In the genomic region with DNA sequence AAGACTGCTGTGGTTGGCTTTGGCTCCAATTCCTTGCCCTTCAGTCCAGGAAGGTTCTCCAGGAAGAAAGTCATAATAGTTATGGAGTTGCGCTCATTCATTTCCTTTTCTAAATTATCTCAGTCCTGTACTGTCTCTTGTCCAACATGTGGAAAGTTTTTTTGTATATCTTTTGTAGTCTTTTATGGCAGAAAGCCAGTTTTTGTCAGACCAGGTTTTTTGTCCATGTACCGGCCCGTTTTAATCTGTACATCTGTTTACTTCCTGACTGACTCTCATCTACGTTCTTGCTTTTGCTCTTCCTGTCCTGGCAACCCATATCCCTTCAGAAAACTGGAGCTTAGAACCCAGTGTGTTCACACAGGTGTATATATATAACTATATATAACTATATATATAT, we compare ENCODE assay signal across 7 cellular contexts.
A peak's percentile ranks its signal among the peaks of the same experiment; 100 is the strongest.
DNase-seq lines count a peak whose midpoint lies in the region; ATAC-seq, FAIRE-seq and TF ChIP-seq lines count a peak whose summit lies in the region.
"Not testable (repeated sequence)": the region's sequence is repeated elsewhere in the genome, so short reads cannot be mapped to it uniquely, and the experiment has no call there.

No MANE protein-coding gene starts in this region.

- FAIRE-seq in K562 (lab: Jason Lieb, UNC); endothelial cell of umbilical vein (lab: Jason Lieb, UNC): not testable (repeated sequence)

- H3K4me1 ChIP-seq in K562 (replicated peaks in 1 of 2; ENCODE audit: control insufficient read depth in 2 of 2, insufficient read depth in 2 of 2, low read length in 2 of 2); endothelial cell of umbilical vein (ENCODE audit: control insufficient read depth, extremely low read depth, insufficient read depth, low read length); right lobe of liver: not testable (repeated sequence)

- not testable (repeated sequence) for BruUV-seq in K562 (replicated peaks; lab: Mats Ljungman, UMichigan); endothelial cell of umbilical vein (replicated peaks; lab: Mats Ljungman, UMichigan)

- H3K36me3 ChIP-seq in K562 (ENCODE audit: control insufficient read depth, insufficient read depth, low read length); endothelial cell of umbilical vein (ENCODE audit: control insufficient read depth in 2 of 2, extremely low read depth in 1 of 2, insufficient read depth in 2 of 2, low read length in 2 of 2): not testable (repeated sequence)
- H3K36me3 ChIP-seq in right lobe of liver, result peaks cover 0 to 60% (median 13%) of the 10 kb centered on the region in 4 donors

- not testable (repeated sequence) for H3K9me3 Mint-ChIP-seq in T-helper 1 cell treated with Interleukin-12 subunit alpha and Interleukin-12 subunit beta and Interleukin-4 antibody, amounts not matched to agents 30 μg/mL and 1 μg/mL, for 36 hours; activated CD4-positive, alpha-beta T cell treated with anti-CD3 and anti-CD28 coated beads, Interleukin-2, amount 10 ng/mL, durations not matched to agents 24 days and 14 days; stimulated activated effector memory CD8-positive, alpha-beta T cell treated with anti-CD3 and anti-CD28 coated beads, Interleukin-12 subunit alpha, Interleukin-12 subunit beta, amount 100 ng/mL, for 72 hours
- peaks cover 11% of the 10 kb centered on the region for H3K9me3 Mint-ChIP-seq in activated T-helper 1 cell treated with anti-CD3 and anti-CD28 coated beads, Interleukin-12 subunit alpha, Interleukin-12 subunit beta, Interleukin-2, Interleukin-4 antibody, amounts not matched to agents 30 ng/mL and 10 ng/mL and 1 ng/mL, durations not matched to agents 14 hours and 24 hours and 36 hours

- H4K20me1 ChIP-seq in K562 (replicated peaks; ENCODE audit: control insufficient read depth, insufficient read depth, low read length); endothelial cell of umbilical vein (replicated peaks; ENCODE audit: control insufficient read depth, extremely low read depth, insufficient read depth, low read length): not testable (repeated sequence)

- H3K9me3 ChIP-seq in K562 (replicated peaks; ENCODE audit: control insufficient read depth, insufficient read depth, low read depth, low read length); endothelial cell of umbilical vein (replicated peaks; ENCODE audit: control insufficient read depth, insufficient read depth, low read length); right lobe of liver: not testable (repeated sequence)

- peaks cover 10% of the 10 kb centered on the region for H3K4me1 Mint-ChIP-seq in T-helper 1 cell treated with Interleukin-12 subunit alpha and Interleukin-12 subunit beta and Interleukin-4 antibody, amounts not matched to agents 30 μg/mL and 1 μg/mL, for 36 hours (ENCODE audit: low read depth)
- not testable (repeated sequence) for H3K4me1 Mint-ChIP-seq in activated CD4-positive, alpha-beta T cell treated with anti-CD3 and anti-CD28 coated beads, Interleukin-2, amount 10 ng/mL, durations not matched to agents 24 days and 14 days; stimulated activated effector memory CD8-positive, alpha-beta T cell treated with anti-CD3 and anti-CD28 coated beads, Interleukin-12 subunit alpha, Interleukin-12 subunit beta, amount 100 ng/mL, for 72 hours
- H3K4me1 Mint-ChIP-seq in activated T-helper 1 cell treated with anti-CD3 and anti-CD28 coated beads, Interleukin-12 subunit alpha, Interleukin-12 subunit beta, Interleukin-2, Interleukin-4 antibody, amounts not matched to agents 30 ng/mL and 10 ng/mL and 1 ng/mL, durations not matched to agents 14 hours and 24 hours and 36 hours (ENCODE audit: low read depth), result peaks cover 13% of the 10 kb centered on the region

- H3K27me3 ChIP-seq in K562 (ENCODE audit: control insufficient read depth in 2 of 2, insufficient read depth in 2 of 2, low read length in 2 of 2); endothelial cell of umbilical vein (ENCODE audit: control insufficient read depth in 2 of 2, insufficient read depth in 2 of 2, low read length in 2 of 2); right lobe of liver: not testable (repeated sequence)

- H3K9ac ChIP-seq in K562 (ENCODE audit: insufficient read depth in 1 of 2, low read depth in 2 of 2, low read length in 2 of 2); endothelial cell of umbilical vein (replicated peaks; ENCODE audit: extremely low read depth, insufficient read depth, low read length): not testable (repeated sequence)

- H3K4me3 Mint-ChIP-seq in T-helper 1 cell treated with Interleukin-12 subunit alpha and Interleukin-12 subunit beta and Interleukin-4 antibody, amounts not matched to agents 30 μg/mL and 1 μg/mL, for 36 hours, result peak overlapping the region; percentile 72
- H3K4me3 Mint-ChIP-seq in activated CD4-positive, alpha-beta T cell treated with anti-CD3 and anti-CD28 coated beads, Interleukin-2, amount 10 ng/mL, durations not matched to agents 24 days and 14 days, result peak overlapping the region; percentile 44
- H3K4me3 Mint-ChIP-seq in activated T-helper 1 cell treated with anti-CD3 and anti-CD28 coated beads, Interleukin-12 subunit alpha, Interleukin-12 subunit beta, Interleukin-2, Interleukin-4 antibody, amounts not matched to agents 30 ng/mL and 10 ng/mL and 1 ng/mL, durations not matched to agents 14 hours and 24 hours and 36 hours, result peak overlapping the region; percentile 43
- H3K4me3 Mint-ChIP-seq in stimulated activated effector memory CD8-positive, alpha-beta T cell treated with anti-CD3 and anti-CD28 coated beads, Interleukin-12 subunit alpha, Interleukin-12 subunit beta, amount 100 ng/mL, for 72 hours, result not testable (repeated sequence)

- TF ChIP-seq RAD21 in K562 (CRISPR knock-in tag; conservative IDR thresholded peaks at IDR 0.05 in 1 of 2, IDR thresholded peaks at IDR 0.05 in 1 of 2), result not testable (repeated sequence)

- not testable (repeated sequence) for TF ChIP-seq CTCF in K562 (IDR thresholded peaks at IDR 0.05 in 2 of 3, conservative IDR thresholded peaks at IDR 0.05 in 1 of 3; ENCODE audit: insufficient read depth in 2 of 3, low read depth in 1 of 3, low read length in 3 of 3); endothelial cell of umbilical vein (IDR thresholded peaks at IDR 0.05; ENCODE audit: extremely low read depth in 1 of 2, insufficient read depth in 1 of 2, low read depth in 1 of 2, low read length in 2 of 2); right lobe of liver (IDR thresholded peaks at IDR 0.05)

- POLR2A ChIA-PET in K562 (lab: Yijun Ruan, JAX); endothelial cell of umbilical vein (lab: Charles Lee): not testable (repeated sequence)

- not testable (repeated sequence) for H3K4me2 ChIP-seq in K562 (ENCODE audit: insufficient read depth, low read length); endothelial cell of umbilical vein (ENCODE audit: insufficient read depth, low read length)

- in situ Hi-C loops in K562 (cut with MboI), result not testable (repeated sequence)

- H3K79me2 ChIP-seq in K562 (ENCODE audit: control insufficient read depth, insufficient read depth, low read length); endothelial cell of umbilical vein (ENCODE audit: control insufficient read depth, insufficient read depth, low read length): not testable (repeated sequence)

- not testable (repeated sequence) for H3K4me3 ChIP-seq in K562; endothelial cell of umbilical vein (replicated peaks in 1 of 3; ENCODE audit: insufficient read depth in 1 of 3, low read depth in 1 of 3, low read length in 3 of 3); right lobe of liver

- not testable (repeated sequence) for H3K9me1 ChIP-seq in K562 (ENCODE audit: control insufficient read depth, insufficient read depth, low read length); endothelial cell of umbilical vein (replicated peaks; ENCODE audit: control insufficient read depth, extremely low read depth, insufficient read depth, low read length)

- dilution Hi-C loops in endothelial cell of umbilical vein (cut with MboI; ENCODE audit: extremely low pct_ligation_motif_present, low sequenced_read_pairs), result not testable (repeated sequence)

- ATAC-seq in K562; stimulated activated effector memory CD8-positive, alpha-beta T cell treated with anti-CD3 and anti-CD28 coated beads, Interleukin-12 subunit alpha, Interleukin-12 subunit beta, amount 100 ng/mL, for 72 hours: not testable (repeated sequence)
- peak in 3 of 4 donors; percentile 21 to 47 (median 28) for ATAC-seq in right lobe of liver

- CTCF ChIA-PET in K562 (lab: Yijun Ruan, JAX; ENCODE audit: low intra/inter-chr PET ratio), result not testable (repeated sequence)
- CTCF ChIA-PET in endothelial cell of umbilical vein (lab: Charles Lee), result interaction anchor here (1.6 kb wide), 1 partner anchor 20 kb away, joined by 5 read pairs; no protein-coding TSS in a partner anchor

- intact Hi-C loops in activated CD4-positive, alpha-beta T cell treated with anti-CD3 and anti-CD28 coated beads, Interleukin-2, amount 10 ng/mL, durations not matched to agents 24 days and 14 days (cut with micrococcal nuclease); activated T-helper 1 cell treated with anti-CD3 and anti-CD28 coated beads, Interleukin-12 subunit alpha, Interleukin-12 subunit beta, Interleukin-2, Interleukin-4 antibody, amounts not matched to agents 30 ng/mL and 10 ng/mL and 1 ng/mL, durations not matched to agents 14 hours and 24 hours and 36 hours (cut with micrococcal nuclease); K562 (cut with micrococcal nuclease); endothelial cell of umbilical vein (cut with micrococcal nuclease); right lobe of liver (cut with DNase I): not testable (repeated sequence)

- DNase-seq in activated CD4-positive, alpha-beta T cell treated with anti-CD3 and anti-CD28 coated beads, Interleukin-2, amount 10 ng/mL, durations not matched to agents 24 days and 14 days; activated T-helper 1 cell treated with anti-CD3 and anti-CD28 coated beads, Interleukin-12 subunit alpha, Interleukin-12 subunit beta, Interleukin-2, Interleukin-4 antibody, amounts not matched to agents 30 ng/mL and 10 ng/mL and 1 ng/mL, durations not matched to agents 14 hours and 24 hours and 36 hours (ENCODE audit: low spot score); K562 (ENCODE audit: extremely low read depth in 1 of 4, low spot score in 3 of 4); right lobe of liver; stimulated activated effector memory CD8-positive, alpha-beta T cell treated with anti-CD3 and anti-CD28 coated beads, Interleukin-12 subunit alpha, Interleukin-12 subunit beta, amount 100 ng/mL, for 72 hours (ENCODE audit: low spot score in 2 of 2): not testable (repeated sequence)
- DNase-seq in endothelial cell of umbilical vein (ENCODE audit: low read depth, low spot score), result peak; percentile 6

- H2AFZ ChIP-seq in K562 (ENCODE audit: low read depth, low read length); endothelial cell of umbilical vein (ENCODE audit: low read depth, low read length): not testable (repeated sequence)

- H3K27ac Mint-ChIP-seq in T-helper 1 cell treated with Interleukin-12 subunit alpha and Interleukin-12 subunit beta and Interleukin-4 antibody, amounts not matched to agents 30 μg/mL and 1 μg/mL, for 36 hours, result peak overlapping the region; percentile 49
- H3K27ac Mint-ChIP-seq in activated CD4-positive, alpha-beta T cell treated with anti-CD3 and anti-CD28 coated beads, Interleukin-2, amount 10 ng/mL, durations not matched to agents 24 days and 14 days; activated T-helper 1 cell treated with anti-CD3 and anti-CD28 coated beads, Interleukin-12 subunit alpha, Interleukin-12 subunit beta, Interleukin-2, Interleukin-4 antibody, amounts not matched to agents 30 ng/mL and 10 ng/mL and 1 ng/mL, durations not matched to agents 14 hours and 24 hours and 36 hours: not testable (repeated sequence)
- H3K27ac Mint-ChIP-seq in stimulated activated effector memory CD8-positive, alpha-beta T cell treated with anti-CD3 and anti-CD28 coated beads, Interleukin-12 subunit alpha, Interleukin-12 subunit beta, amount 100 ng/mL, for 72 hours, result peak overlapping the region; percentile 11

- H3K27me3 Mint-ChIP-seq in T-helper 1 cell treated with Interleukin-12 subunit alpha and Interleukin-12 subunit beta and Interleukin-4 antibody, amounts not matched to agents 30 μg/mL and 1 μg/mL, for 36 hours (ENCODE audit: low read depth), result peaks cover 30% of the 10 kb centered on the region
- peaks cover 12% of the 10 kb centered on the region for H3K27me3 Mint-ChIP-seq in activated CD4-positive, alpha-beta T cell treated with anti-CD3 and anti-CD28 coated beads, Interleukin-2, amount 10 ng/mL, durations not matched to agents 24 days and 14 days
- peaks cover 13% of the 10 kb centered on the region for H3K27me3 Mint-ChIP-seq in activated T-helper 1 cell treated with anti-CD3 and anti-CD28 coated beads, Interleukin-12 subunit alpha, Interleukin-12 subunit beta, Interleukin-2, Interleukin-4 antibody, amounts not matched to agents 30 ng/mL and 10 ng/mL and 1 ng/mL, durations not matched to agents 14 hours and 24 hours and 36 hours (ENCODE audit: insufficient read depth)

- WGBS in K562 (ENCODE audit: insufficient coverage, low coverage, missing lambda C conversion rate), result 8% methylated on average over 4 of the region's 4 CpGs
- 73% methylated on average over 4 of the region's 4 CpGs for WGBS in right lobe of liver (ENCODE audit: insufficient coverage, low coverage, low lambda C conversion rate, missing lambda C conversion rate)

- TF ChIP-seq EP300 in K562 (IDR thresholded peaks at IDR 0.05; ENCODE audit: low read length), result not testable (repeated sequence)

- H3K27ac ChIP-seq in K562 (ENCODE audit: extremely low read depth, low read depth, low read length); endothelial cell of umbilical vein (ENCODE audit: insufficient read depth, low read depth, low read length); right lobe of liver: not testable (repeated sequence)

- TF ChIP-seq POLR2A in K562 (conservative IDR thresholded peaks at IDR 0.05); endothelial cell of umbilical vein (IDR thresholded peaks at IDR 0.05; ENCODE audit: low read depth, low read length); right lobe of liver (IDR thresholded peaks at IDR 0.05): not testable (repeated sequence)

- peaks cover 12% of the 10 kb centered on the region for H3K36me3 Mint-ChIP-seq in T-helper 1 cell treated with Interleukin-12 subunit alpha and Interleukin-12 subunit beta and Interleukin-4 antibody, amounts not matched to agents 30 μg/mL and 1 μg/mL, for 36 hours (ENCODE audit: low read depth)
- H3K36me3 Mint-ChIP-seq in activated CD4-positive, alpha-beta T cell treated with anti-CD3 and anti-CD28 coated beads, Interleukin-2, amount 10 ng/mL, durations not matched to agents 24 days and 14 days (ENCODE audit: low read depth); activated T-helper 1 cell treated with anti-CD3 and anti-CD28 coated beads, Interleukin-12 subunit alpha, Interleukin-12 subunit beta, Interleukin-2, Interleukin-4 antibody, amounts not matched to agents 30 ng/mL and 10 ng/mL and 1 ng/mL, durations not matched to agents 14 hours and 24 hours and 36 hours (ENCODE audit: low read depth); stimulated activated effector memory CD8-positive, alpha-beta T cell treated with anti-CD3 and anti-CD28 coated beads, Interleukin-12 subunit alpha, Interleukin-12 subunit beta, amount 100 ng/mL, for 72 hours: not testable (repeated sequence)
